18 cellular contexts compared by ENCODE assay signal in genomic region chr17:9725575-9725974, GRCh38.
DNase-seq lines count a peak whose midpoint lies in the region; ATAC-seq and TF ChIP-seq lines count a peak whose summit lies in the region.
"Had no signal": no experiment of that assay in that cellular context is flagged by ENCODE, and none has a peak within 500 bp of the region (broad histone marks: within the 10 kb centered on the region; RNA-seq: fewer than 3 reads in every experiment).

No MANE protein-coding gene starts in this region.

- TF ChIP-seq CTCF in esophagus squamous epithelium (IDR thresholded peaks at IDR 0.05): no peak

- H3K27me3 ChIP-seq in H7 (ENCODE audit: control insufficient read depth, insufficient read depth, low read length): no peaks in the 10 kb centered on the region; the same call in 1 of the 2 replicates
- H3K27me3 ChIP-seq in aorta (ENCODE audit: control insufficient read depth in 1 of 2, insufficient read depth in 2 of 2, low read length in 1 of 2): peaks cover 0 to 2% of the 10 kb centered on the region in 2 donors
- H3K27me3 ChIP-seq in esophagus squamous epithelium: peaks cover 0 to 8% (median 0%) of the 10 kb centered on the region in 4 donors
- H3K27me3 ChIP-seq: left lung, vagina had no signal

- intact Hi-C loops in aorta (cut with DNase I): no loop called here
- intact Hi-C loops in esophagus squamous epithelium (cut with DNase I): no loop called here

- H3K4me1 ChIP-seq in aorta (ENCODE audit: control insufficient read depth in 1 of 2, insufficient read depth in 2 of 2, low read length in 2 of 2): no peaks in the 10 kb centered on the region
- H3K4me1 ChIP-seq in esophagus squamous epithelium: peaks cover 0 to 5% (median 0%) of the 10 kb centered on the region in 3 donors
- H3K4me1 ChIP-seq: Caco-2, heart left ventricle, left lung, sigmoid colon, vagina had no signal

- ATAC-seq in aorta (ENCODE audit: low FRiP score): no peak
- ATAC-seq: heart left ventricle, left lung had no signal

- H3K4me3 ChIP-seq in H7 (ENCODE audit: insufficient read depth, low read depth, low read length): no peak overlapping the region
- H3K4me3 ChIP-seq in aorta (ENCODE audit: low read length in 2 of 2): no peak overlapping the region
- no peak overlapping the region for H3K4me3 ChIP-seq in esophagus squamous epithelium
- H3K4me3 ChIP-seq: heart left ventricle, left lung, sigmoid colon, vagina had no signal

- DNase-seq in H7: peak; percentile 23
- DNase-seq in SHP77 treated with DMSO at 0.1 percent for 48 hours (lab: John Stamatoyannopoulos, UW): peak; percentile 51
- peak; percentile 16 for DNase-seq in globus pallidus (ENCODE audit: low spot score)
- DNase-seq in substantia nigra (lab: John Stamatoyannopoulos, UW): peak in 26 of 49 donors; percentile 3 to 64 (median 22)
- no peak for DNase-seq in aorta
- no peak for DNase-seq in esophagus squamous epithelium (lab: John Stamatoyannopoulos, UW)
- DNase-seq in epidermal melanocyte (ENCODE audit: insufficient read length, low spot score): no peak
- DNase-seq: activated B cell treated with CpG ODN at 0.5 μM for 24 hours; activated naive CD4-positive, alpha-beta T cell treated with anti-CD3 and anti-CD28 coated beads for 36 hours; Caco-2; HCEC 1CT; heart left ventricle; left lung; naive B cell; sigmoid colon; stimulated activated naive CD4-positive, alpha-beta T cell had no signal

- H3K9me3 ChIP-seq in aorta (ENCODE audit: control insufficient read depth, low read length) (no peaks in the 10 kb centered on the region), esophagus squamous epithelium (no peaks in the 10 kb centered on the region)
- H3K9me3 ChIP-seq: Caco-2, heart left ventricle, left lung, sigmoid colon, vagina had no signal

- 24 to 44% methylated on average over 9 of the region's 9 CpGs for WGBS in aorta, 2 donors
- WGBS in esophagus squamous epithelium, 2 donors: 44 to 49% methylated on average over 7 to 9 of the region's 9 CpGs

- H3K36me3 ChIP-seq in H7 (replicated peaks; ENCODE audit: control insufficient read depth, insufficient read depth, low read length): no peaks in the 10 kb centered on the region
- no peaks in the 10 kb centered on the region for H3K36me3 ChIP-seq in aorta (ENCODE audit: control insufficient read depth in 1 of 2, insufficient read depth in 2 of 2, low read length in 1 of 2)
- peaks cover 0 to 20% (median 0%) of the 10 kb centered on the region in 3 donors for H3K36me3 ChIP-seq in esophagus squamous epithelium
- H3K36me3 ChIP-seq: heart left ventricle, left lung, sigmoid colon, vagina had no signal

- H3K27ac ChIP-seq in substantia nigra (ENCODE audit: low read depth, low read length, poor library complexity, severe bottlenecking): no peak overlapping the region
- H3K27ac ChIP-seq in aorta (ENCODE audit: low read depth in 1 of 2, low read length in 2 of 2): no peak overlapping the region
- H3K27ac ChIP-seq in esophagus squamous epithelium: no peak overlapping the region
- H3K27ac ChIP-seq: heart left ventricle, HL-60, left lung, sigmoid colon, vagina had no signal

- TF ChIP-seq POLR2A in esophagus squamous epithelium (IDR thresholded peaks at IDR 0.05): no peak

Comparison
In these comparisons a context has a peak if more than half of its experiments do, and no peak if none do; other contexts are left out.
1. DNase-seq: peak in H7 (single experiment), SHP77 treated with DMSO at 0.1 percent for 48 hours (single experiment), globus pallidus (single experiment) and substantia nigra (26 of 49); none in aorta (0 of 2), esophagus squamous epithelium (single experiment) and epidermal melanocyte (single experiment).